In the genomic region with DNA sequence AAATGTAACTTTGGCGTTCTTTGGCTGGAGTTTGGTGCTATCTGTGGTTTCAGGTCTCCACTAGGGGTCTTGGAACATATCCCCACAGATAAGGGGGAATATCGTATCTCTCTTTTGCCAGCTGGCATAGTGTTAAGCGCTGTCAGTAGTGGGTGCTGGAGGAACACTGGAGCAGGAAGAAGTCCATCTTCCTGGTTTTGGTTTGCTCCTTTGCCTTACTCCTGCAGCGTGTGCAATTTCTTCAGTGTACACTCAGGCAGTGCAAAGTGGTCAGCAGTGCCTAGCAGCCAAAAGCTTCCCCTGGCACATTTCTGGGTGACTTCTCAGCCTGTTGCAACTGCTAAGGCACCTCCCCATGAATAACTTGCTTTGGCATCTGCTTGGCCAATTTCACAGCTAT, we compare ENCODE assay signal across 12 cellular contexts. TPM values are rescaled to one million over a fixed set of nuclear protein-coding genes. Genes with fewer than 3 reads are reported as not detected.
DNase-seq lines count a peak whose midpoint lies in the region; ATAC-seq and TF ChIP-seq lines count a peak whose summit lies in the region.
"Had no signal": no experiment of that assay in that cellular context is flagged by ENCODE, and none has a peak within 500 bp of the region (broad histone marks: within the 10 kb centered on the region; RNA-seq: fewer than 3 reads in every experiment).

No MANE protein-coding gene starts in this region.

- H2AFZ ChIP-seq in fibroblast of lung (ENCODE audit: low read length): no peak overlapping the region

- no peaks in the 10 kb centered on the region for H3K36me3 Mint-ChIP-seq in stimulated activated memory B cell treated with anti-CD40 and anti-IgM and Interleukin-4, amounts not matched to agents 10 μg/mL and 1 μg/mL and 100 μg/mL, for 72 hours

- peaks cover 5% of the 10 kb centered on the region for H3K4me1 Mint-ChIP-seq in stimulated activated memory B cell treated with anti-CD40 and anti-IgM and Interleukin-4, amounts not matched to agents 10 μg/mL and 1 μg/mL and 100 μg/mL, for 72 hours
- H3K4me1 Mint-ChIP-seq: activated CD4-positive, alpha-beta memory T cell treated with anti-CD3 and anti-CD28 coated beads, Interleukin-2, amount 10 ng/mL, durations not matched to agents 7 days and 5 days had no signal

- peak overlapping the region; percentile 11 for H3K4me2 ChIP-seq in fibroblast of lung (ENCODE audit: extremely low read depth, insufficient read depth, low read length)
- H3K4me2 ChIP-seq: smooth muscle cell had no signal

- H3K27me3 Mint-ChIP-seq in stimulated activated memory B cell treated with anti-CD40 and anti-IgM and Interleukin-4, amounts not matched to agents 10 μg/mL and 1 μg/mL and 100 μg/mL, for 72 hours: peaks cover 63% of the 10 kb centered on the region

- no peaks in the 10 kb centered on the region for H3K36me3 ChIP-seq in RWPE2 (ENCODE audit: low read depth)
- no peaks in the 10 kb centered on the region for H3K36me3 ChIP-seq in fibroblast of lung (ENCODE audit: control insufficient read depth, insufficient read depth, low read length)
- H3K36me3 ChIP-seq: adrenal gland had no signal

- no peaks in the 10 kb centered on the region for H3K9me3 Mint-ChIP-seq in stimulated activated memory B cell treated with anti-CD40 and anti-IgM and Interleukin-4, amounts not matched to agents 10 μg/mL and 1 μg/mL and 100 μg/mL, for 72 hours
- H3K9me3 Mint-ChIP-seq: activated CD4-positive, alpha-beta memory T cell treated with anti-CD3 and anti-CD28 coated beads, Interleukin-2, amount 10 ng/mL, durations not matched to agents 7 days and 5 days had no signal

- H3K9me3 ChIP-seq in RWPE2 (ENCODE audit: severe bottlenecking) (no peaks in the 10 kb centered on the region), fibroblast of lung (ENCODE audit: control insufficient read depth, insufficient read depth, low read depth, low read length) (no peaks in the 10 kb centered on the region)
- H3K9me3 ChIP-seq: adrenal gland had no signal

- DNase-seq in NCI-H1105 treated with DMSO at 0.1 percent for 48 hours (lab: John Stamatoyannopoulos, UW) (peak; percentile 14), NCI-H1105 (lab: John Stamatoyannopoulos, UW) (no peak), RWPE2 (ENCODE audit: low spot score) (no peak), fibroblast of lung (ENCODE audit: low read depth in 2 of 2) (peak in 1 of 2 donors; percentile 54), retinal pigment epithelial cell (ENCODE audit: low read depth) (no peak), NCI-H748 (lab: John Stamatoyannopoulos, UW; ENCODE audit: unreplicated experiment) (no peak)
- DNase-seq: activated CD4-positive, alpha-beta memory T cell treated with anti-CD3 and anti-CD28 coated beads, Interleukin-2, amount 10 ng/mL, durations not matched to agents 7 days and 5 days; adrenal gland; NCI-H187 had no signal

- no peaks in the 10 kb centered on the region for H3K79me2 ChIP-seq in fibroblast of lung (ENCODE audit: control insufficient read depth, insufficient read depth, low read length)

- H3K4me1 ChIP-seq in RWPE2 (ENCODE audit: insufficient read depth, poor library complexity, severe bottlenecking): peaks cover 7% of the 10 kb centered on the region
- peaks cover 8% of the 10 kb centered on the region for H3K4me1 ChIP-seq in fibroblast of lung (ENCODE audit: control insufficient read depth, extremely low read depth, insufficient read depth, low read length)
- H3K4me1 ChIP-seq: adrenal gland had no signal

- peak; percentile 55 for ATAC-seq in RWPE2 (ENCODE audit: low read depth)
- ATAC-seq in HG03196 (IDR thresholded peaks at IDR 0.05; ENCODE audit: unreplicated experiment): no peak
- ATAC-seq in stimulated activated memory B cell treated with anti-CD40 and anti-IgM and Interleukin-4, amounts not matched to agents 10 μg/mL and 1 μg/mL and 100 μg/mL, for 72 hours: no peak

- H3K4me3 Mint-ChIP-seq in stimulated activated memory B cell treated with anti-CD40 and anti-IgM and Interleukin-4, amounts not matched to agents 10 μg/mL and 1 μg/mL and 100 μg/mL, for 72 hours: no peak overlapping the region
- H3K4me3 Mint-ChIP-seq: activated CD4-positive, alpha-beta memory T cell treated with anti-CD3 and anti-CD28 coated beads, Interleukin-2, amount 10 ng/mL, durations not matched to agents 7 days and 5 days had no signal

- H3K27me3 ChIP-seq in RWPE2 (ENCODE audit: insufficient read depth, poor library complexity, severe bottlenecking) (no peaks in the 10 kb centered on the region), fibroblast of lung (ENCODE audit: control insufficient read depth, insufficient read depth, low read length) (peaks cover 4% of the 10 kb centered on the region)
- H3K27me3 ChIP-seq: adrenal gland had no signal

- TF ChIP-seq CTCF in RWPE2 (IDR thresholded peaks at IDR 0.05; ENCODE audit: poor library complexity, severe bottlenecking): peak; percentile 29
- peak in 1 of 2 donors; percentile 21 for TF ChIP-seq CTCF in fibroblast of lung (conservative IDR thresholded peaks at IDR 0.05 in 1 of 2, IDR thresholded peaks at IDR 0.05 in 1 of 2; ENCODE audit: low read depth in 1 of 2, low read length in 2 of 2)
- TF ChIP-seq CTCF in retinal pigment epithelial cell (conservative IDR thresholded peaks at IDR 0.05; ENCODE audit: low read depth, low read length): peak; percentile 18

- H3K27ac Mint-ChIP-seq in stimulated activated memory B cell treated with anti-CD40 and anti-IgM and Interleukin-4, amounts not matched to agents 10 μg/mL and 1 μg/mL and 100 μg/mL, for 72 hours: no peak overlapping the region
- H3K27ac Mint-ChIP-seq: activated CD4-positive, alpha-beta memory T cell treated with anti-CD3 and anti-CD28 coated beads, Interleukin-2, amount 10 ng/mL, durations not matched to agents 7 days and 5 days had no signal

- H3K27ac ChIP-seq in RWPE2 (ENCODE audit: poor library complexity, severe bottlenecking) (no peak overlapping the region), fibroblast of lung (ENCODE audit: insufficient read depth, low read length) (no peak overlapping the region)
- H3K27ac ChIP-seq: adrenal gland had no signal

- no peaks in the 10 kb centered on the region for H4K20me1 ChIP-seq in fibroblast of lung (ENCODE audit: control insufficient read depth, extremely low read depth, insufficient read depth, low read length)

- H3K4me3 ChIP-seq in RWPE2 (ENCODE audit: severe bottlenecking) (no peak overlapping the region), fibroblast of lung (replicated peaks in 1 of 4; ENCODE audit: control extremely low read depth in 1 of 4, insufficient read depth in 1 of 4, low read depth in 3 of 4, low read length in 4 of 4) (no peak overlapping the region), retinal pigment epithelial cell (ENCODE audit: low read length) (no peak overlapping the region)
- H3K4me3 ChIP-seq: adrenal gland, smooth muscle cell had no signal

- no peak overlapping the region for H3K9ac ChIP-seq in fibroblast of lung (ENCODE audit: insufficient read depth, low read length)

RNA-seq across cellular contexts. Expression of gene RIPK3, which starts 11.7 kb away (rescaled TPM):
- total RNA-seq in fibroblast of lung: 0.26 and 0.33 TPM in 2 replicates
- polyA plus RNA-seq in fibroblast of lung: 0.20 and 0.34 TPM in 2 replicates
- polyA plus RNA-seq in fibroblast of lung (2012): 0.09 and 0.33 TPM in 2 replicates
- polyA minus RNA-seq in fibroblast of lung (ENCODE audit: low replicate concordance): not detected in 2 replicates
- polyA plus RNA-seq: smooth muscle cell had no signal

RNA-seq across cellular contexts. Expression of gene NFATC4, which starts 16.5 kb away (rescaled TPM):
- total RNA-seq in fibroblast of lung: 33.1 and 59.9 TPM in 2 replicates
- polyA plus RNA-seq in fibroblast of lung: 23.8 and 27.1 TPM in 2 replicates
- 65.3 and 70.8 TPM in 2 replicates for polyA plus RNA-seq in fibroblast of lung (2012)
- polyA minus RNA-seq in fibroblast of lung (ENCODE audit: low replicate concordance): 118 and 136 TPM in 2 replicates
- total RNA-seq: activated CD4-positive, alpha-beta memory T cell treated with anti-CD3 and anti-CD28 coated beads, Interleukin-2, amount 10 ng/mL, durations not matched to agents 7 days and 5 days had no signal

RNA-seq across cellular contexts. Expression of gene ADCY4, which starts 16.6 kb away (rescaled TPM):
- 1.3 and 7.4 TPM in 2 replicates for total RNA-seq in fibroblast of lung
- 0.43 and 1.4 TPM in 2 replicates for polyA plus RNA-seq in fibroblast of lung
- 0.28 and 1.7 TPM in 2 replicates for polyA plus RNA-seq in fibroblast of lung (2012)
- 4.2 and 12.0 TPM in 2 replicates for polyA minus RNA-seq in fibroblast of lung (ENCODE audit: low replicate concordance)
- polyA plus RNA-seq: smooth muscle cell had no signal

RNA-seq across cellular contexts. Expression of gene LTB4R, which starts 40.2 kb away (rescaled TPM):
- 0.66 and 1.0 TPM in 2 replicates for total RNA-seq in fibroblast of lung
- polyA plus RNA-seq in fibroblast of lung: 0.49 and 0.62 TPM in 2 replicates
- polyA plus RNA-seq in fibroblast of lung (2012): 0.40 and 1.1 TPM in 2 replicates
- polyA minus RNA-seq in fibroblast of lung (ENCODE audit: low replicate concordance): 0.39 and 1.2 TPM in 2 replicates

RNA-seq across cellular contexts. Expression of gene LTB4R2, which starts 41.6 kb away (rescaled TPM):
- 1.3 and 1.8 TPM in 2 replicates for total RNA-seq in fibroblast of lung
- polyA plus RNA-seq in fibroblast of lung: 0.23 and 0.28 TPM in 2 replicates
- 0.23 and 0.31 TPM in 2 replicates for polyA plus RNA-seq in fibroblast of lung (2012)
- polyA minus RNA-seq in fibroblast of lung (ENCODE audit: low replicate concordance): 0.82 and 2.8 TPM in 2 replicates
